8 cellular contexts compared by ENCODE assay signal in the genomic region with DNA sequence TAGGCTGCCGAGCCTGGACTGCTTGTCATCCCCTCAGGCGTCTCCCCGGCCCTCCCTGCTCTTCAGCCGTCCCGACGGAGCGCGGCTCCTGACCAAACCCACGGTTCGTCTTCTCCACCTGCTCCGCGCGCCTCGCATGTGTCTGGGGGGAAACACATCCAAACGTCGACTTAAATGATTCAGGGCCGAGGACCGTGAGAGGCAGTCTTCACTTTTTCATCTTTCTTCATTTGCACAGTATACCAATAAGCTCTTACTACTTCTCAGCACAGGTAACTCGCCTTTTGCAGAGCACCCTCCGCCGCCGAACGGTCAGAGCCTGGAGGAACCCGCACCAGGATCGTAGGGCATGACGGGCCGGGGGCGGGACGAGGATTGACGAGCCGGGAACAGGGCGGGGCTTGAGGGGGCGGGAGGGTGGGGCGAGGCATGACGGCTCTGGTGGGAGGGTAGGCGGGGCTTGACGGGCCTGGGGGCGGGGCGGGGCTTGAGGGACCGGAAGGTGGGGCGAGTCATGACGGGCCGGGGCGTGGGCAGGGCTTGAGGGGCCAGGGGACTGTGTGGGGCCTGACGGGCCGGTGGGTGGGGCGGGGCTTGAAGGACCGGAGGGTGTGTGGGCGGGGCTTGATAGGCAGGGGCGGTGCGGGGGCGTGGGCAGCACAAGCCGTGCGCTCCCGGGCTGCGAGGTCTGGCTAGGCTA. TPM values are rescaled to one million over a fixed set of nuclear protein-coding genes. Genes with fewer than 3 reads are reported as not detected.
DNase-seq lines count a peak whose midpoint lies in the region; ATAC-seq, FAIRE-seq and TF ChIP-seq lines count a peak whose summit lies in the region.

A gene with protein sequence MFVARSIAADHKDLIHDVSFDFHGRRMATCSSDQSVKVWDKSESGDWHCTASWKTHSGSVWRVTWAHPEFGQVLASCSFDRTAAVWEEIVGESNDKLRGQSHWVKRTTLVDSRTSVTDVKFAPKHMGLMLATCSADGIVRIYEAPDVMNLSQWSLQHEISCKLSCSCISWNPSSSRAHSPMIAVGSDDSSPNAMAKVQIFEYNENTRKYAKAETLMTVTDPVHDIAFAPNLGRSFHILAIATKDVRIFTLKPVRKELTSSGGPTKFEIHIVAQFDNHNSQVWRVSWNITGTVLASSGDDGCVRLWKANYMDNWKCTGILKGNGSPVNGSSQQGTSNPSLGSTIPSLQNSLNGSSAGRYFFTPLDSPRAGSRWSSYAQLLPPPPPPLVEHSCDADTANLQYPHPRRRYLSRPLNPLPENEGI (plus strand): TSS at position 657 of the 700 bp plus-strand sequence. CDS start 111 bp downstream, outside the sequence.

- DNase-seq in COLO829 (ENCODE audit: low spot score): peak; percentile 90
- peak; percentile 89 for DNase-seq in NT2/D1 (ENCODE audit: low read depth, low spot score)
- peak; percentile 99 for DNase-seq in activated CD8-positive, alpha-beta memory T cell treated with anti-CD3 and anti-CD28 coated beads, Interleukin-2, amount 10 ng/mL, durations not matched to agents 7 days and 5 days
- peak; percentile 96 to 99 for DNase-seq in H1 (ENCODE audit: low read depth in 1 of 2, low spot score in 2 of 2)
- DNase-seq in mesendoderm: peak; percentile 98
- peak; percentile 98 for DNase-seq in stimulated activated CD8-positive, alpha-beta memory T cell treated with anti-CD3 and anti-CD28 coated beads, Interleukin-12 subunit alpha, Interleukin-12 subunit beta, amount 100 ng/mL, for 4 hours (ENCODE audit: low read depth)

- H3K4me3 ChIP-seq in HUES48 (ENCODE audit: low read depth, low read length) (peak within 1 kb of the TSS; percentile 91), NT2/D1 (ENCODE audit: insufficient read length, low read depth) (peak within 1 kb of the TSS; percentile 68), H1 (ENCODE audit: extremely low read depth in 1 of 4, insufficient read depth in 2 of 4, low read depth in 3 of 4, low read length in 4 of 4) (peak within 1 kb of the TSS; percentile 69 to 90 (median 84)), mesendoderm (ENCODE audit: low read length) (peak within 1 kb of the TSS; percentile 83)

- H4K91ac ChIP-seq in H1 (replicated peaks; ENCODE audit: insufficient read length, low read length): peak within 1 kb of the TSS; percentile 99

- no peaks in the 10 kb centered on the region for H3K9me3 Mint-ChIP-seq in activated CD8-positive, alpha-beta memory T cell treated with anti-CD3 and anti-CD28 coated beads, Interleukin-2, amount 10 ng/mL, durations not matched to agents 7 days and 5 days (ENCODE audit: low read depth)

- peak within 1 kb of the TSS; percentile 99 for H3K27ac ChIP-seq in HUES48 (ENCODE audit: low read depth, low read length)
- peak within 1 kb of the TSS; percentile 88 for H3K27ac ChIP-seq in H1 (ENCODE audit: low read depth, low read length)
- peak within 1 kb of the TSS; percentile 97 for H3K27ac ChIP-seq in mesendoderm (ENCODE audit: low read depth, low read length)

- no peak within 1 kb of the TSS for H2BK12ac ChIP-seq in H1 (ENCODE audit: low read depth, low read length)

- peak within 1 kb of the TSS; percentile 97 for H3K4me3 Mint-ChIP-seq in activated CD8-positive, alpha-beta memory T cell treated with anti-CD3 and anti-CD28 coated beads, Interleukin-2, amount 10 ng/mL, durations not matched to agents 7 days and 5 days

- peak within 1 kb of the TSS; percentile 98 for H3K27ac Mint-ChIP-seq in activated CD8-positive, alpha-beta memory T cell treated with anti-CD3 and anti-CD28 coated beads, Interleukin-2, amount 10 ng/mL, durations not matched to agents 7 days and 5 days

- peak within 1 kb of the TSS; percentile 97 for H2BK5ac ChIP-seq in H1 (ENCODE audit: low read depth, low read length)
- H2BK5ac ChIP-seq in mesendoderm (ENCODE audit: low read length): peak within 1 kb of the TSS; percentile 70

- no peaks in the 10 kb centered on the region for H3K27me3 Mint-ChIP-seq in activated CD8-positive, alpha-beta memory T cell treated with anti-CD3 and anti-CD28 coated beads, Interleukin-2, amount 10 ng/mL, durations not matched to agents 7 days and 5 days

- H4K5ac ChIP-seq in H1 (ENCODE audit: insufficient read length, low read depth, low read length): peak within 1 kb of the TSS; percentile 95
- no peak within 1 kb of the TSS for H4K5ac ChIP-seq in mesendoderm (ENCODE audit: low read length)

- H3K79me2 ChIP-seq in H1 (ENCODE audit: control insufficient read depth in 1 of 2, insufficient read depth in 2 of 2, low read length in 2 of 2): peaks cover 7 to 35% of the 10 kb centered on the region in 2 experiments; a peak in 3 of 4 replicates
- peaks cover 19% of the 10 kb centered on the region for H3K79me2 ChIP-seq in mesendoderm (ENCODE audit: control insufficient read depth, insufficient read depth, low read length)

- H2AFZ ChIP-seq in H1 (ENCODE audit: low read length): peak within 1 kb of the TSS; percentile 98

- H3K56ac ChIP-seq in H1 (replicated peaks; ENCODE audit: insufficient read length, low read depth, low read length) (peak within 1 kb of the TSS; percentile 90), mesendoderm (ENCODE audit: low read length) (peak within 1 kb of the TSS; percentile 96)

- H4K20me1 ChIP-seq in H1 (replicated peaks in 1 of 2; ENCODE audit: control insufficient read depth in 1 of 2, insufficient read depth in 2 of 2, low read length in 2 of 2): peaks cover 0 to 3% of the 10 kb centered on the region in 2 experiments

- H3K36me3 Mint-ChIP-seq in activated CD8-positive, alpha-beta memory T cell treated with anti-CD3 and anti-CD28 coated beads, Interleukin-2, amount 10 ng/mL, durations not matched to agents 7 days and 5 days: peaks cover 23% of the 10 kb centered on the region

- H2BK120ac ChIP-seq in H1 (replicated peaks; ENCODE audit: low read depth, low read length) (no peak within 1 kb of the TSS), mesendoderm (ENCODE audit: low read depth, low read length) (no peak within 1 kb of the TSS)

- no peak for FAIRE-seq in H1 (lab: Jason Lieb, UNC)

- H4K8ac ChIP-seq in H1 (ENCODE audit: extremely low read depth, insufficient read depth, low read length) (peak within 1 kb of the TSS; percentile 98; the same call in 1 of the 2 replicates), mesendoderm (ENCODE audit: low read depth, low read length) (peak within 1 kb of the TSS; percentile 83)

- TF ChIP-seq RAD21 in H1 (IDR thresholded peaks at IDR 0.05 in 1 of 2, conservative IDR thresholded peaks at IDR 0.05 in 1 of 2; ENCODE audit: low read depth in 2 of 2, low read length in 2 of 2): no peak

- H3K27me3 ChIP-seq in HUES48 (ENCODE audit: control insufficient read depth, insufficient read depth, low read length): no peaks in the 10 kb centered on the region
- H3K27me3 ChIP-seq in NT2/D1 (ENCODE audit: insufficient read depth, insufficient read length): no peaks in the 10 kb centered on the region
- no peaks in the 10 kb centered on the region for H3K27me3 ChIP-seq in H1 (replicated peaks in 1 of 4; ENCODE audit: control insufficient read depth in 3 of 4, extremely low read depth in 1 of 4, insufficient read depth in 3 of 4, low read length in 3 of 4)
- H3K27me3 ChIP-seq in mesendoderm (ENCODE audit: insufficient read depth, low read length, poor library complexity): no peaks in the 10 kb centered on the region

- CTCF ChIA-PET in activated CD8-positive, alpha-beta memory T cell treated with anti-CD3 and anti-CD28 coated beads, Interleukin-2, amount 10 ng/mL, durations not matched to agents 7 days and 5 days (lab: Charles Lee): interaction anchor here (0.8 to 1.9 kb wide), 3 partner anchors 13 to 43 kb away, joined by 3 to 5 read pairs (median 4); partner anchors contain the start of gene CEP192
- CTCF ChIA-PET in H1 (lab: Charles Lee; ENCODE audit: partially characterized antibody): no interaction called here

- ATAC-seq in GM21390 (IDR thresholded peaks at IDR 0.05; ENCODE audit: unreplicated experiment): peak; percentile 71
- ATAC-seq in activated CD8-positive, alpha-beta memory T cell treated with anti-CD3 and anti-CD28 coated beads, Interleukin-2, amount 10 ng/mL, durations not matched to agents 7 days and 5 days: peak; percentile 90

- no peak for TF ChIP-seq EP300 in H1 (IDR thresholded peaks at IDR 0.05; ENCODE audit: borderline replicate concordance in 1 of 2, low read depth in 2 of 2, low read length in 2 of 2)

- H3K4me1 ChIP-seq in HUES48 (ENCODE audit: control insufficient read depth, insufficient read depth, low read length) (peaks cover 7% of the 10 kb centered on the region; the same call in 1 of the 2 replicates), NT2/D1 (ENCODE audit: insufficient read depth, insufficient read length) (no peaks in the 10 kb centered on the region), H1 (replicated peaks in 1 of 4; ENCODE audit: control insufficient read depth in 3 of 4, insufficient read depth in 4 of 4, low read length in 3 of 4) (peaks cover 0 to 3% (median 2%) of the 10 kb centered on the region in 4 experiments; a peak in 2 of 7 replicates), mesendoderm (ENCODE audit: control insufficient read depth, low read depth, low read length) (peaks cover 3% of the 10 kb centered on the region)

- H3K23me2 ChIP-seq in H1 (ENCODE audit: low read depth, low read length): peaks cover 7% of the 10 kb centered on the region

- H3K18ac ChIP-seq in H1 (ENCODE audit: extremely low read depth, low read length) (peak within 1 kb of the TSS; percentile 95), mesendoderm (ENCODE audit: low read length) (peak within 1 kb of the TSS; percentile 11)

- peaks cover 51% of the 10 kb centered on the region for H3K4me1 Mint-ChIP-seq in activated CD8-positive, alpha-beta memory T cell treated with anti-CD3 and anti-CD28 coated beads, Interleukin-2, amount 10 ng/mL, durations not matched to agents 7 days and 5 days

- no peak within 1 kb of the TSS for H2BK20ac ChIP-seq in H1 (ENCODE audit: low read length)

- H3K79me1 ChIP-seq in H1 (ENCODE audit: low read depth, low read length) (peaks cover 3% of the 10 kb centered on the region; the same call in 1 of the 2 replicates), mesendoderm (ENCODE audit: low read length) (peaks cover 6% of the 10 kb centered on the region)

- no peak for TF ChIP-seq CTCF in H1 (IDR thresholded peaks at IDR 0.05; ENCODE audit: control extremely low read depth in 1 of 3, insufficient read depth in 1 of 3, low read depth in 1 of 3, low read length in 3 of 3)

- H2AK5ac ChIP-seq in H1 (ENCODE audit: low read depth, low read length) (no peak within 1 kb of the TSS), mesendoderm (ENCODE audit: low read length) (no peak within 1 kb of the TSS)

- 6% methylated on average over 26 of the region's 56 CpGs; no CpG with 5 or more reads in 1 of the 2 experiments for WGBS in H1 (ENCODE audit: extremely low coverage in 1 of 2, insufficient coverage in 1 of 2, insufficient read length in 1 of 2, insufficient replicate concordance in 2 of 2, low coverage in 1 of 2, low lambda C conversion rate in 2 of 2, missing lambda C conversion rate in 1 of 2), 2 experiments
- no CpG with 5 or more reads among the region's 56 CpGs for WGBS in mesendoderm (ENCODE audit: extremely low coverage, insufficient coverage, low lambda C conversion rate)

- no peak for TF ChIP-seq POLR2A in H1 (IDR thresholded peaks at IDR 0.05; ENCODE audit: control extremely low read depth in 1 of 2, low read depth in 2 of 2, low read length in 2 of 2)

- H3K23ac ChIP-seq in H1 (ENCODE audit: insufficient read length) (no peak within 1 kb of the TSS), mesendoderm (ENCODE audit: low read length) (peak within 1 kb of the TSS; percentile 59)

- H3K4me2 ChIP-seq in H1 (ENCODE audit: insufficient read depth in 1 of 2, low read depth in 2 of 2, low read length in 2 of 2) (peak within 1 kb of the TSS; percentile 82 to 93), mesendoderm (ENCODE audit: low read length) (peak within 1 kb of the TSS; percentile 89)

- POLR2A ChIA-PET in H1 (lab: Charles Lee; ENCODE audit: partially characterized antibody): interaction anchor here (0.8 to 1.3 kb wide), 9 partner anchors 15 to 1162 kb away, joined by 3 to 7 read pairs (median 3); partner anchors contain the start of genes CEP192 and PTPN2

- no peak within 1 kb of the TSS for H3K14ac ChIP-seq in H1 (ENCODE audit: insufficient read length)

- H2BK15ac ChIP-seq in H1 (ENCODE audit: low read length): 0 out of 2 replicates have a peak within 1 kb of the TSS, but pooled peaks have one; percentile 81
- H2BK15ac ChIP-seq in mesendoderm (replicated peaks; ENCODE audit: low read depth): no peak within 1 kb of the TSS

- no peaks in the 10 kb centered on the region for H3K9me3 ChIP-seq in HUES48 (ENCODE audit: control insufficient read depth, insufficient read depth, low read length)
- no peaks in the 10 kb centered on the region for H3K9me3 ChIP-seq in NT2/D1 (ENCODE audit: insufficient read depth, low read length)
- peaks cover 0 to 3% of the 10 kb centered on the region in 2 experiments; a peak in 1 of 4 replicates for H3K9me3 ChIP-seq in H1 (ENCODE audit: insufficient read depth in 2 of 2, low read depth in 1 of 2, low read length in 1 of 2)

- H3K4ac ChIP-seq in H1 (replicated peaks; ENCODE audit: insufficient read length, low read depth, low read length) (peak within 1 kb of the TSS; percentile 100), mesendoderm (ENCODE audit: low read depth, low read length) (peak within 1 kb of the TSS; percentile 1)

- H3K9ac ChIP-seq in HUES48 (ENCODE audit: low read depth, low read length): peak within 1 kb of the TSS; percentile 91
- peak within 1 kb of the TSS; percentile 83 for H3K9ac ChIP-seq in NT2/D1 (ENCODE audit: insufficient read length, low read depth)
- peak within 1 kb of the TSS; percentile 70 to 91 (median 86) for H3K9ac ChIP-seq in H1 (replicated peaks in 1 of 4; ENCODE audit: extremely low read depth in 1 of 4, low read depth in 3 of 4, low read length in 3 of 4)
- peak within 1 kb of the TSS; percentile 95 for H3K9ac ChIP-seq in mesendoderm (ENCODE audit: low read length)

- H3K36me3 ChIP-seq in HUES48 (ENCODE audit: control insufficient read depth, insufficient read depth, low read length): peaks cover 12% of the 10 kb centered on the region; the same call in 1 of the 2 replicates
- H3K36me3 ChIP-seq in NT2/D1 (ENCODE audit: insufficient read depth, insufficient read length, low read length): peaks cover 13% of the 10 kb centered on the region
- peaks cover 0 to 3% (median 1%) of the 10 kb centered on the region in 4 experiments; a peak in 1 of 8 replicates for H3K36me3 ChIP-seq in H1 (ENCODE audit: control insufficient read depth in 2 of 4, insufficient read depth in 4 of 4, low read length in 3 of 4)
- H3K36me3 ChIP-seq in mesendoderm (ENCODE audit: control insufficient read depth, insufficient read depth, low read length): no peaks in the 10 kb centered on the region

RNA-seq across cellular contexts. Expression of the gene that starts here (rescaled TPM):
- 10 to 100 TPM; 50.9 to 66.7 TPM for total RNA-seq in activated CD8-positive, alpha-beta memory T cell treated with anti-CD3 and anti-CD28 coated beads, Interleukin-2, amount 10 ng/mL, durations not matched to agents 7 days and 5 days
- 92.6 and 96.7 TPM in 2 replicates for total RNA-seq in H1 (2021; fragmentation: NEBNext Ultra II Directional; extraction: Animal tissue kit (Norgen Biotek cat#: 25700))
- polyA plus RNA-seq in H1 (2011; rRNA removed): 31.9 and 41.7 TPM in 2 replicates
- polyA plus RNA-seq in H1 (2011; cell fraction: cytosol; rRNA removed): 43.4 TPM
- 27.8 TPM for polyA plus RNA-seq in H1 (2011; cell fraction: nucleus; rRNA removed)
- 37.0 to 49.9 TPM (median 42.1 TPM) in 4 replicates for polyA plus RNA-seq in H1 (2012, experiment 1 of 2)
- 7.6 TPM for polyA plus RNA-seq in H1 (2012, experiment 2 of 2)
- polyA plus RNA-seq in H1 (2013, experiment 1 of 2): 28.0 TPM
- 30.0 TPM for polyA plus RNA-seq in H1 (2013, experiment 2 of 2)
- polyA minus RNA-seq in H1 (2011; rRNA and poly(A)+ RNA removed): 134 and 195 TPM in 2 replicates
- 36.8 TPM for polyA minus RNA-seq in H1 (2011; cell fraction: cytosol; rRNA and poly(A)+ RNA removed)
- polyA minus RNA-seq in H1 (2011; cell fraction: nucleus; rRNA and poly(A)+ RNA removed): 53.9 TPM
- polyA plus RNA-seq in mesendoderm (2013, experiment 1 of 2): 47.7 TPM
- 45.9 TPM for polyA plus RNA-seq in mesendoderm (2013, experiment 2 of 2)

Comparison
In these comparisons a context has a peak if more than half of its experiments do, and no peak if none do; other contexts are left out.
1. Peak in every context shown above with its lines: DNase-seq, ATAC-seq, H3K4me3 ChIP-seq and H3K27ac ChIP-seq.